ENCODE assay signal across 18 cellular contexts in genomic region chr1:155596864-155597263, GRCh38. TPM values are rescaled to one million over a fixed set of nuclear protein-coding genes. Genes with fewer than 3 reads are reported as not detected.
A peak's percentile ranks its signal among the peaks of the same experiment; 100 is the strongest.
DNase-seq lines count a peak whose midpoint lies in the region; ATAC-seq and TF ChIP-seq lines count a peak whose summit lies in the region.
"Had no signal": no experiment of that assay in that cellular context is flagged by ENCODE, and none has a peak within 500 bp of the region (broad histone marks: within the 10 kb centered on the region; RNA-seq: fewer than 3 reads in every experiment).

No MANE protein-coding gene starts in this region.

- TF ChIP-seq POLR2A in suprapubic skin (IDR thresholded peaks at IDR 0.05), result no peak

- H3K9me3 ChIP-seq in T-helper 17 cell (ENCODE audit: control insufficient read depth, low read length, poor library complexity, severe bottlenecking) (no peaks in the 10 kb centered on the region), suprapubic skin (no peaks in the 10 kb centered on the region)
- H3K9me3 ChIP-seq: BE2C, Caco-2, HAP-1 had no signal

- no peak overlapping the region for H3K4me3 ChIP-seq in suprapubic skin
- H3K4me3 ChIP-seq: HAP-1 had no signal

- H3K4me3 Mint-ChIP-seq in T-helper 17 cell (no peak overlapping the region), brain (peak overlapping the region in 2 of 5 experiments; percentile 13 to 74)
- no peak overlapping the region for H3K4me3 Mint-ChIP-seq in activated CD4-positive, alpha-beta memory T cell treated with anti-CD3 and anti-CD28 coated beads for 36 hours
- H3K4me3 Mint-ChIP-seq: CD4-positive, CD25-positive, alpha-beta regulatory T cell; HFFc6 had no signal

- CTCF ChIA-PET in activated CD4-positive, alpha-beta memory T cell treated with anti-CD3 and anti-CD28 coated beads for 36 hours (lab: Charles Lee), result interaction anchor here (0.7 to 2.4 kb wide), 2 partner anchors 192 to 346 kb away, joined by 3 to 7 read pairs; no protein-coding TSS in a partner anchor

- H3K27me3 Mint-ChIP-seq in T-helper 17 cell (no peaks in the 10 kb centered on the region), brain (peaks cover 3% of the 10 kb centered on the region)
- H3K27me3 Mint-ChIP-seq in activated CD4-positive, alpha-beta memory T cell treated with anti-CD3 and anti-CD28 coated beads for 36 hours, result no peaks in the 10 kb centered on the region
- H3K27me3 Mint-ChIP-seq: CD4-positive, CD25-positive, alpha-beta regulatory T cell had no signal

- POLR2A ChIA-PET in activated CD4-positive, alpha-beta memory T cell treated with anti-CD3 and anti-CD28 coated beads for 36 hours (lab: Charles Lee), result interaction anchor here (0.7 kb wide), 1 partner anchor 16 kb away, joined by 4 read pairs; no protein-coding TSS in a partner anchor

- H3K27ac Mint-ChIP-seq in T-helper 17 cell (peak overlapping the region; percentile 29), brain (peak overlapping the region in 4 of 5 experiments; percentile 92 to 98 (median 97))
- H3K27ac Mint-ChIP-seq in activated CD4-positive, alpha-beta memory T cell treated with anti-CD3 and anti-CD28 coated beads for 36 hours, result no peak overlapping the region
- H3K27ac Mint-ChIP-seq: CD4-positive, CD25-positive, alpha-beta regulatory T cell; HFFc6 had no signal

- ATAC-seq in T-helper 17 cell, result no peak

- intact Hi-C loops in activated CD4-positive, alpha-beta memory T cell treated with anti-CD3 and anti-CD28 coated beads for 36 hours (cut with micrococcal nuclease), result loop anchor here (10.0 kb wide), 2 partner anchors 272 to 322 kb away; partner anchors contain the start of genes CLK2, HCN3 and RUSC1

- H3K4me1 Mint-ChIP-seq in T-helper 17 cell, result peaks cover 5% of the 10 kb centered on the region
- H3K4me1 Mint-ChIP-seq in brain, result peaks cover 58% of the 10 kb centered on the region
- peaks cover 8% of the 10 kb centered on the region for H3K4me1 Mint-ChIP-seq in activated CD4-positive, alpha-beta memory T cell treated with anti-CD3 and anti-CD28 coated beads for 36 hours (ENCODE audit: low read depth)

- H3K27me3 ChIP-seq in layer of hippocampus (ENCODE audit: control insufficient read depth, insufficient read depth, low read length) (no peaks in the 10 kb centered on the region), suprapubic skin (no peaks in the 10 kb centered on the region)
- H3K27me3 ChIP-seq: BE2C had no signal

- H3K4me1 ChIP-seq in suprapubic skin, result peaks cover 17% of the 10 kb centered on the region

- TF ChIP-seq CTCF in brain (conservative IDR thresholded peaks at IDR 0.05) (no peak), suprapubic skin (IDR thresholded peaks at IDR 0.05) (no peak)

- no peak for TF ChIP-seq EP300 in suprapubic skin (IDR thresholded peaks at IDR 0.05)

- H3K9me3 Mint-ChIP-seq in brain, result peaks cover 0 to 5% (median 0%) of the 10 kb centered on the region in 5 experiments
- H3K9me3 Mint-ChIP-seq in activated CD4-positive, alpha-beta memory T cell treated with anti-CD3 and anti-CD28 coated beads for 36 hours, result no peaks in the 10 kb centered on the region
- H3K9me3 Mint-ChIP-seq: CD4-positive, CD25-positive, alpha-beta regulatory T cell; HFFc6 had no signal

- 98% methylated on average over 5 of the region's 5 CpGs for WGBS in suprapubic skin

- H3K27ac ChIP-seq in layer of hippocampus (ENCODE audit: low read depth, low read length) (peak overlapping the region; percentile 89), substantia nigra (ENCODE audit: low read depth, low read length, poor library complexity, severe bottlenecking) (peak overlapping the region; percentile 89), suprapubic skin (no peak overlapping the region)
- H3K27ac ChIP-seq: HL-60 had no signal

- no peaks in the 10 kb centered on the region for H3K36me3 ChIP-seq in suprapubic skin
- H3K36me3 ChIP-seq: BE2C, HAP-1 had no signal

- DNase-seq in T-helper 17 cell (no peak), substantia nigra (lab: John Stamatoyannopoulos, UW) (no peak), NCI-H2171 (lab: John Stamatoyannopoulos, UW) (no peak), suprapubic skin (ENCODE audit: low spot score in 2 of 2) (no peak)
- no peak for DNase-seq in stimulated activated CD4-positive, alpha-beta T cell treated with anti-CD3 and anti-CD28 coated beads, Interleukin-4, amount 100 ng/mL, for 1 hour
- no peak for DNase-seq in activated CD4-positive, alpha-beta memory T cell treated with anti-CD3 and anti-CD28 coated beads for 36 hours
- DNase-seq: ACHN; BE2C; Caco-2; CD4-positive, CD25-positive, alpha-beta regulatory T cell; DMS153; DMS79; GF-D8; HFFc6 had no signal

- H3K36me3 Mint-ChIP-seq in T-helper 17 cell (ENCODE audit: low read depth), result no peaks in the 10 kb centered on the region
- H3K36me3 Mint-ChIP-seq in brain, result no peaks in the 10 kb centered on the region
- no peaks in the 10 kb centered on the region for H3K36me3 Mint-ChIP-seq in activated CD4-positive, alpha-beta memory T cell treated with anti-CD3 and anti-CD28 coated beads for 36 hours
- H3K36me3 Mint-ChIP-seq: CD4-positive, CD25-positive, alpha-beta regulatory T cell had no signal

RNA-seq across cellular contexts. Expression of gene MSTO1, which starts 13.2 kb away (rescaled TPM):
- total RNA-seq in T-helper 17 cell, result 10 to 100 TPM; 49.2 to 60.1 TPM
- 12.4 TPM for polyA plus RNA-seq in brain (ENCODE audit: insufficient read depth, low read depth, low replicate concordance)
- total RNA-seq in activated CD4-positive, alpha-beta memory T cell treated with anti-CD3 and anti-CD28 coated beads for 36 hours, result 10 to 100 TPM; 59.6 to 63.4 TPM
- total RNA-seq in suprapubic skin, result 10 to 100 TPM; 11.7 to 31.6 (median 24.1) TPM

RNA-seq across cellular contexts. Expression of gene ASH1L, which starts 34.3 kb away (rescaled TPM):
- total RNA-seq in T-helper 17 cell (10 to 100 TPM; 75.5 to 84.6 TPM), suprapubic skin (100 to 1,000 TPM in 1 of 4 donors, 10 to 100 TPM in 3; 51.9 to 121 (median 66.2) TPM)
- polyA plus RNA-seq in brain (ENCODE audit: insufficient read depth, low read depth, low replicate concordance), result 15.3 TPM
- total RNA-seq in activated CD4-positive, alpha-beta memory T cell treated with anti-CD3 and anti-CD28 coated beads for 36 hours, result 10 to 100 TPM; 28.8 to 29.6 TPM
